Comparison of ENCODE assay signal across 1 cellular context in genomic region chr6:31899215-31899614, GRCh38.
TF ChIP-seq lines count a peak whose summit lies in the region.

No MANE protein-coding gene starts in this region.

TF ChIP-seq in K562, 482 proteins besides CTCF, POLR2A, EP300 and RAD21:
- TF ChIP-seq NFXL1 (CRISPR knock-in tag; IDR thresholded peaks at IDR 0.05) (no peak), CBFA2T2 (conservative IDR thresholded peaks at IDR 0.05) (no peak), SPI1 (IDR thresholded peaks at IDR 0.05; ENCODE audit: borderline replicate concordance, low read depth, low read length) (peak; percentile 81), ZSCAN32 (CRISPR knock-in tag; IDR thresholded peaks at IDR 0.05) (no peak), ZNF318 (IDR thresholded peaks at IDR 0.05; ENCODE audit: borderline replicate concordance in 1 of 2, low read depth in 1 of 2) (no peak), FOXJ2 (tag; IDR thresholded peaks at IDR 0.05) (no peak), HINFP (tag; conservative IDR thresholded peaks at IDR 0.05; ENCODE audit: low read depth) (no peak)
